Comparison of ENCODE assay signal across 29 cellular contexts in the genomic region with DNA sequence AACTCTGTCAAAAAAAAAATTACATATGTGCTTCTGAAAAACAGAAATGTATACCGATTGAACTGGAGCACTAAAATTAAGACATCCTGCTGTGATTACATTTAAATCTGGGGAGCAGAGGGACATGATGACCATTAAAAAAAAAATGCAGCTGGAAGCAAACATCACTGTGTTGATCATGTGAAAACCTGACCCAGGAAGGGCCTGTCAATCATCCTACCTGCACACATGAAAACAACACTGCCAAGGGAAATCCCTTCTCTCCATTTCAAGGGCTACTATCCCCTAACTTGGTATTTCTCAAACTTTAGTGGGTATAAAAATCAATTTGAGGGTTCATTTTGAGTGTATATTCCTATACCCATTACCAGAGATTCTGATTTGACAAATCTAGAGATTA.
"Had no signal": no experiment of that assay in that cellular context is flagged by ENCODE, and none has a peak within 500 bp of the region (broad histone marks: within the 10 kb centered on the region; RNA-seq: fewer than 3 reads in every experiment).

No MANE protein-coding gene starts in this region.

- DNase-seq: activated CD4-positive, alpha-beta T cell treated with anti-CD3 and anti-CD28 coated beads, Interleukin-2, amount 50 U/mL, for 4 hours; activated gamma-delta T cell treated with Interleukin-2 at 50 U/mL for 16 hours; activated naive CD4-positive, alpha-beta T cell treated with anti-CD3 and anti-CD28 coated beads, Interleukin-2, amount 50 U/mL, for 16 hours; activated T-cell treated with anti-CD3 and anti-CD28 coated beads for 4 hours; anterior cingulate cortex; cerebellar nuclear complex; colonic mucosa; effector CD8-positive, alpha-beta T cell; heart left ventricle; hypothalamus; immature natural killer cell; naive thymus-derived CD8-positive, alpha-beta T cell; occipital lobe; psoas muscle; sigmoid colon; small intestine; stimulated activated CD4-positive, alpha-beta T cell treated with anti-CD3 and anti-CD28 coated beads, Interleukin-4, amount 100 ng/mL, for 24 hours; T-helper 1 cell; uterus had no signal

- H3K4me3 Mint-ChIP-seq: activated T-helper 1 cell treated with anti-CD3 and anti-CD28 coated beads, Interleukin-12 subunit alpha, Interleukin-12 subunit beta, Interleukin-2, Interleukin-4 antibody, amounts not matched to agents 30 ng/mL and 10 ng/mL and 1 ng/mL, durations not matched to agents 14 hours and 24 hours and 36 hours; immature natural killer cell; memory B cell; naive thymus-derived CD8-positive, alpha-beta T cell; neural crest cell; stimulated activated effector memory CD8-positive, alpha-beta T cell treated with anti-CD3 and anti-CD28 coated beads, Interleukin-12 subunit alpha, Interleukin-12 subunit beta, amount 100 ng/mL, for 72 hours; stimulated activated naive CD8-positive, alpha-beta T cell treated with anti-CD3 and anti-CD28 coated beads, Interleukin-15, Interleukin-2, amounts not matched to agents 100 ng/mL and 50 ng/mL, for 24 hours; T-helper 2 cell treated with Interferon-gamma antibody and Interleukin-4, amounts not matched to agents 5 μg/mL and 100 μg/mL, for 36 hours; type B pancreatic cell had no signal

- H3K4me3 ChIP-seq: cardiac muscle cell, colonic mucosa, heart left ventricle, psoas muscle, sigmoid colon, uterus had no signal

- H3K27ac ChIP-seq: cardiac muscle cell, colonic mucosa, heart left ventricle, parathyroid adenoma, psoas muscle, sigmoid colon, uterus, VCaP had no signal

- H3K4me1 Mint-ChIP-seq: immature natural killer cell; naive thymus-derived CD8-positive, alpha-beta T cell; neural crest cell had no signal

- H3K9me3 Mint-ChIP-seq: immature natural killer cell; naive thymus-derived CD8-positive, alpha-beta T cell; stimulated activated effector memory CD8-positive, alpha-beta T cell treated with anti-CD3 and anti-CD28 coated beads, Interleukin-12 subunit alpha, Interleukin-12 subunit beta, amount 100 ng/mL, for 72 hours; type B pancreatic cell had no signal

- ATAC-seq: heart left ventricle; naive thymus-derived CD8-positive, alpha-beta T cell; psoas muscle; stimulated activated effector memory CD8-positive, alpha-beta T cell treated with anti-CD3 and anti-CD28 coated beads, Interleukin-12 subunit alpha, Interleukin-12 subunit beta, amount 100 ng/mL, for 72 hours had no signal

- H3K27me3 Mint-ChIP-seq: memory B cell; naive thymus-derived CD8-positive, alpha-beta T cell; stimulated activated naive CD8-positive, alpha-beta T cell treated with anti-CD3 and anti-CD28 coated beads, Interleukin-15, Interleukin-2, amounts not matched to agents 100 ng/mL and 50 ng/mL, for 24 hours; type B pancreatic cell had no signal

- H3K36me3 Mint-ChIP-seq: immature natural killer cell; memory B cell; naive thymus-derived CD8-positive, alpha-beta T cell; stimulated activated effector memory CD8-positive, alpha-beta T cell treated with anti-CD3 and anti-CD28 coated beads, Interleukin-12 subunit alpha, Interleukin-12 subunit beta, amount 100 ng/mL, for 72 hours; type B pancreatic cell had no signal

- H3K27ac Mint-ChIP-seq: activated T-helper 1 cell treated with anti-CD3 and anti-CD28 coated beads, Interleukin-12 subunit alpha, Interleukin-12 subunit beta, Interleukin-2, Interleukin-4 antibody, amounts not matched to agents 30 ng/mL and 10 ng/mL and 1 ng/mL, durations not matched to agents 14 hours and 24 hours and 36 hours; immature natural killer cell; memory B cell; naive thymus-derived CD8-positive, alpha-beta T cell; stimulated activated effector memory CD8-positive, alpha-beta T cell treated with anti-CD3 and anti-CD28 coated beads, Interleukin-12 subunit alpha, Interleukin-12 subunit beta, amount 100 ng/mL, for 72 hours; stimulated activated naive CD8-positive, alpha-beta T cell treated with anti-CD3 and anti-CD28 coated beads, Interleukin-15, Interleukin-2, amounts not matched to agents 100 ng/mL and 50 ng/mL, for 24 hours; T-helper 2 cell treated with Interferon-gamma antibody and Interleukin-4, amounts not matched to agents 5 μg/mL and 100 μg/mL, for 36 hours; type B pancreatic cell had no signal
